In the genomic region with DNA sequence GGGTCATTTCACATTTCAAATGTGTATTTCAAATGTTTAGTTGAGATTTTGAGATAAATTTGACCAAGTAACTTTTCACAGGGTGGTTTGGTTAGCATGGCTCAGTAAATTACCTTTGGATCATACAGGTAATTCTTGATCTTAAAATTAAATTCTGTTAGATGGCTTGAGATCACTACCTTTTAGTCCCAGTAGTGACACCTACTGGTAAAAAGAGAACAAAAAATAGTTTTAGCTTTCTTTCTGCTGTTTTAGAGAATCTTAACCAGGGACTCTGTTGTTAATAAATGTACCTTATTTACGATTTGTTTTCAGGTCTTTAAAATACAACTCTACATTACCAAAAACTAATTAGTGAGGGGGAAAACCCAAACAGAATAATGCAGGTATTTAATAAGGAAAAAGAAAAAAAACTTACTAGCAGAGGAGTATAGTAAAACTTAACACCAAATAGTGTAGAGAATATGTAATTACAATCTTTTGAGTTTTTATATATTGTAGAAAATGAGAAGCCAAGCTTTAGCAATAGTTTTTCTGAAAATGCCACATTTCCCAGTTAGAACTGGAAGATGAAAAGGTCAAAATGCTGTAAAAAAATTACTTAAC, we compare ENCODE assay signal across 9 cellular contexts.
DNase-seq lines count a peak whose midpoint lies in the region; ATAC-seq, FAIRE-seq and TF ChIP-seq lines count a peak whose summit lies in the region.
"Had no signal": no experiment of that assay in that cellular context is flagged by ENCODE, and none has a peak within 500 bp of the region (broad histone marks: within the 10 kb centered on the region; RNA-seq: fewer than 3 reads in every experiment).

No MANE protein-coding gene starts in this region.

- no peaks in the 10 kb centered on the region for H3F3A ChIP-seq in PC-9 (ENCODE audit: insufficient read depth, low read depth)

- H3K4me3 ChIP-seq in Caco-2 (ENCODE audit: low read depth, low read length) (no peak overlapping the region), PC-9 (no peak overlapping the region)

- no peaks in the 10 kb centered on the region for H3K4me1 Mint-ChIP-seq in Caco-2 (ENCODE audit: low read depth, unreplicated experiment)
- H3K4me1 Mint-ChIP-seq: IgD-negative memory B cell had no signal

- peak; percentile 60 for ATAC-seq in GM21619 (IDR thresholded peaks at IDR 0.05; ENCODE audit: unreplicated experiment)

- H3K36me3 ChIP-seq in Caco-2 (ENCODE audit: control insufficient read depth, insufficient read depth, low read length) (no peaks in the 10 kb centered on the region), PC-9 (ENCODE audit: low read depth) (no peaks in the 10 kb centered on the region)

- H3K9me2 ChIP-seq in PC-9 (ENCODE audit: insufficient read depth): no peaks in the 10 kb centered on the region

- BruUV-seq in Caco-2 (replicated peaks; lab: Mats Ljungman, UMichigan) (no TSS peak), PC-9 (replicated peaks; lab: Mats Ljungman, UMichigan) (no TSS peak)

- H2AFZ ChIP-seq in PC-9: no peak overlapping the region

- H3K27me3 ChIP-seq in Caco-2 (replicated peaks; ENCODE audit: control insufficient read depth, insufficient read depth, low read length): no peaks in the 10 kb centered on the region
- no peaks in the 10 kb centered on the region for H3K27me3 ChIP-seq in PC-9 (ENCODE audit: insufficient read depth, low read depth)

- no peaks in the 10 kb centered on the region for H3K36me3 Mint-ChIP-seq in Caco-2 (ENCODE audit: insufficient read depth, unreplicated experiment)
- H3K36me3 Mint-ChIP-seq: IgD-negative memory B cell had no signal

- POLR2A ChIA-PET in Caco-2 (lab: Charles Lee): no interaction called here
- POLR2A ChIA-PET in PC-9 (lab: Charles Lee; ENCODE audit: unreplicated experiment): no interaction called here

- no peak overlapping the region for H3K4me2 ChIP-seq in PC-9

- intact Hi-C loops in Caco-2 (cut with micrococcal nuclease; ENCODE audit: unreplicated experiment) (loop anchor here (2.0 kb wide), 2 partner anchors 437 to 715 kb away; no protein-coding TSS in a partner anchor), PC-9 (cut with micrococcal nuclease; ENCODE audit: unreplicated experiment) (loop anchor here (2.0 to 10.0 kb wide), 2 partner anchors 957 to 1263 kb away; no protein-coding TSS in a partner anchor)

- no peak overlapping the region for H3K27ac ChIP-seq in PC-9

- CTCF ChIA-PET in Caco-2 (lab: Charles Lee) (interaction anchor here (0.6 to 1.0 kb wide), 2 partner anchors 131 to 163 kb away, joined by 3 read pairs; no protein-coding TSS in a partner anchor), PC-9 (lab: Charles Lee) (no interaction called here)

- no peak overlapping the region for H3K4me3 Mint-ChIP-seq in Caco-2 (ENCODE audit: unreplicated experiment)
- H3K4me3 Mint-ChIP-seq: IgD-negative memory B cell had no signal

- TF ChIP-seq CTCF in Caco-2 (IDR thresholded peaks at IDR 0.05; ENCODE audit: insufficient read depth in 1 of 2, low read depth in 1 of 2, low read length in 1 of 2, severe bottlenecking in 1 of 2, unreplicated experiment in 1 of 2) (peak; percentile 32 to 43), PC-9 (conservative IDR thresholded peaks at IDR 0.05) (peak; percentile 67; the same call in 1 of the 2 replicates)

- no peaks in the 10 kb centered on the region for H3K9me3 Mint-ChIP-seq in Caco-2 (ENCODE audit: unreplicated experiment)
- H3K9me3 Mint-ChIP-seq: IgD-negative memory B cell had no signal

- H3K27ac Mint-ChIP-seq in Caco-2 (ENCODE audit: unreplicated experiment): no peak overlapping the region
- H3K27ac Mint-ChIP-seq: IgD-negative memory B cell had no signal

- H4K20me1 ChIP-seq in PC-9 (ENCODE audit: insufficient read depth): no peaks in the 10 kb centered on the region

- peak; percentile 94 for FAIRE-seq in frontal cortex (lab: Jason Lieb, UNC)

- H3K4me1 ChIP-seq in Caco-2 (no peaks in the 10 kb centered on the region), PC-9 (replicated peaks; ENCODE audit: insufficient read depth) (no peaks in the 10 kb centered on the region)

- no peaks in the 10 kb centered on the region for H3K27me3 Mint-ChIP-seq in Caco-2 (ENCODE audit: insufficient read depth, unreplicated experiment)
- H3K27me3 Mint-ChIP-seq: IgD-negative memory B cell had no signal

- DNase-seq in Caco-2 (no peak), PC-9 (no peak), frontal cortex (ENCODE audit: low spot score in 2 of 2) (peak in 1 of 2 donors; percentile 3), iPS-NIHi7 (ENCODE audit: extremely low spot score) (no peak), NCI-H2227 (lab: John Stamatoyannopoulos, UW; ENCODE audit: unreplicated experiment) (no peak), OCI-M2 (lab: John Stamatoyannopoulos, UW; ENCODE audit: unreplicated experiment) (no peak), GOT3 (lab: John Stamatoyannopoulos, UW) (no peak)

- H3K9me3 ChIP-seq in Caco-2 (no peaks in the 10 kb centered on the region), PC-9 (ENCODE audit: insufficient read depth, low read depth) (no peaks in the 10 kb centered on the region)

- H3K79me2 ChIP-seq in PC-9 (ENCODE audit: low read depth): no peaks in the 10 kb centered on the region
